Comparison of ENCODE assay signal across 8 cellular contexts in the genomic region with DNA sequence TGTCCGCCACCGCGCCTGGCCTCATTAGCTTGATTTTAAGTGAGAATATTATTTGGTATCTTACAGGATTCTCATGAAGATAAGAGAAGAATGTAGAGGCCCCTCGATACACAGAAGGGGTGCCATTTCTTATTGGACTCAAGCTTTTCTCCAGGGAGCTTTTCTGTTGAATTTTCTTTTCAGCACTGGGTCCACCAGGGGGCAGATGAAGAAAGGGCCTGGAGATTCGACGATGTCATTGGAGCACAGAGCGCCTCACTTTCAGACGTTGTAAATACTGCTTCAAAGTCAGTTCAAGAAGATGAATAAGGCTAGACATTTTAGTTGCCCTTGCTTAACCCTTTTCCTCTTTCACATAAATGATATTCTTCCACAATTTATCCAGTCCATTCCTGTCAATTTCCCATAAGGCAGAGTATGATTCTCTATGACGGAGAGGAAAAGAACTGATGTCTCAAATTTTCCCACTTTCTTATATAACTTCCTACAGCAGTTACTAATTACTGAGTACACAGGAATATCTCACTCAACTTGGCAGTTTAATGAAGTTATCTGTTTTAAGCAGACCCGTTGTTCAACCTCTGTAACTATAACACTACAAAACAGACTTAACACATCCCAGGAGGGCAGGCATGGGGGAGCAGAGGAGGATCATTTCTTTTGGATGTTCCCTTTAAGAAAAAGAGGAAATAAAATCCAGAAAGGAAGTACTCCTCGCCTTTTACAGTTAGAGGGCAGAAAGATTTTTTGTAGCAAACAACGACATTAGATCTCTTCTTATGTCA. TPM values are rescaled to one million over a fixed set of nuclear protein-coding genes. Genes with fewer than 3 reads are reported as not detected.
DNase-seq lines count a peak whose midpoint lies in the region; ATAC-seq and TF ChIP-seq lines count a peak whose summit lies in the region.

No MANE protein-coding gene starts in this region.

- no peaks in the 10 kb centered on the region for H3K27me3 ChIP-seq in dorsolateral prefrontal cortex

- ATAC-seq in HG03135 (IDR thresholded peaks at IDR 0.05; ENCODE audit: unreplicated experiment) (peak; percentile 57), GM21619 (IDR thresholded peaks at IDR 0.05; ENCODE audit: unreplicated experiment) (no peak)

- DNase-seq in GF-D8 (lab: John Stamatoyannopoulos, UW): peak; percentile 89
- DNase-seq in NCI-H69 (lab: John Stamatoyannopoulos, UW): peak; percentile 27
- peak; percentile 34 to 65 for DNase-seq in activated CD4-positive, alpha-beta T cell treated with anti-CD3 and anti-CD28 coated beads, Interleukin-2, amount 50 U/mL, for 24 hours (ENCODE audit: low read depth in 1 of 2, low spot score in 1 of 2)
- DNase-seq in dorsolateral prefrontal cortex: peak in 9 of 10 donors; percentile 36 to 79 (median 61)
- peak; percentile 67 to 77 for DNase-seq in lung microvascular endothelial cell (ENCODE audit: low read depth in 2 of 2)
- DNase-seq in stimulated activated CD4-positive, alpha-beta T cell treated with anti-CD3 and anti-CD28 coated beads, TNF-alpha, amount 100 ng/mL, for 48 hours (ENCODE audit: low read depth in 3 of 3): peak; percentile 55 to 66 (median 55)

- H3K4me3 ChIP-seq in dorsolateral prefrontal cortex: peak overlapping the region in 5 of 59 donors; percentile 3 to 39 (median 23)

- peak overlapping the region in 35 of 59 donors; percentile 1 to 84 (median 39) for H3K27ac ChIP-seq in dorsolateral prefrontal cortex

- TF ChIP-seq CTCF in dorsolateral prefrontal cortex (IDR thresholded peaks at IDR 0.05 in 54 of 56, conservative IDR thresholded peaks at IDR 0.05 in 2 of 56; ENCODE audit: low read depth in 1 of 56, partially characterized antibody in 56 of 56): peak; percentile 54 to 94 (median 82)

- intact Hi-C loops in dorsolateral prefrontal cortex (cut with DNase I): loop anchor here (5.0 to 10.0 kb wide), 7 partner anchors 61 to 351 kb away; partner anchors contain the start of gene ACSL1 (in 1 of the 2)

RNA-seq across cellular contexts. Expression of gene CENPU, which starts 12.0 kb away (rescaled TPM):
- total RNA-seq in dorsolateral prefrontal cortex (1 to 10 TPM in 61 of 120 experiments, under 1 TPM in 45, not detected in 14; 0.33 to 3.8 (median 1.1) TPM), lung microvascular endothelial cell (2.4 and 8.1 TPM in 2 replicates)

Comparison
In these comparisons a context has a peak if more than half of its experiments do, and no peak if none do; other contexts are left out.
1. DNase-seq: peak in every context shown above with its lines; median percentile 89 in GF-D8; 72 in lung microvascular endothelial cell; 61 in dorsolateral prefrontal cortex; 55 in stimulated activated CD4-positive, alpha-beta T cell treated with anti-CD3 and anti-CD28 coated beads, TNF-alpha, amount 100 ng/mL, for 48 hours; 50 in activated CD4-positive, alpha-beta T cell treated with anti-CD3 and anti-CD28 coated beads, Interleukin-2, amount 50 U/mL, for 24 hours; 27 in NCI-H69.